Comparison of ENCODE assay signal across 19 cellular contexts in genomic region chr9:87501806-87502205, GRCh38. TPM values are rescaled to one million over a fixed set of nuclear protein-coding genes. Genes with fewer than 3 reads are reported as not detected.
DNase-seq lines count a peak whose midpoint lies in the region; ATAC-seq and TF ChIP-seq lines count a peak whose summit lies in the region.
"Had no signal": no experiment of that assay in that cellular context is flagged by ENCODE, and none has a peak within 500 bp of the region (broad histone marks: within the 10 kb centered on the region; RNA-seq: fewer than 3 reads in every experiment).

No MANE protein-coding gene starts in this region.

- no peak for ATAC-seq in HG03571 (IDR thresholded peaks at IDR 0.05; ENCODE audit: unreplicated experiment)
- ATAC-seq: PC-3, T-cell had no signal

- H3K36me3 ChIP-seq in hepatocyte (replicated peaks; ENCODE audit: insufficient read depth, low read depth) (no peaks in the 10 kb centered on the region), parathyroid adenoma (ENCODE audit: control insufficient read depth, insufficient read depth, low read length) (no peaks in the 10 kb centered on the region)
- H3K36me3 ChIP-seq: breast epithelium, vagina had no signal

- H3K27ac ChIP-seq in VCaP (peak overlapping the region; percentile 88), hepatocyte (peak overlapping the region; percentile 23), parathyroid adenoma (no peak overlapping the region)
- H3K27ac ChIP-seq: breast epithelium, epithelial cell of prostate, vagina had no signal

- H3K36me3 Mint-ChIP-seq in CD14-positive monocyte = peaks cover 51 to 53% of the 10 kb centered on the region in 2 donors
- H3K36me3 Mint-ChIP-seq: T-cell had no signal

- H3K4me2 ChIP-seq in hepatocyte (peak overlapping the region; percentile 93), parathyroid adenoma (ENCODE audit: low read length) (peak overlapping the region; percentile 30)

- H3K9me3 ChIP-seq in hepatocyte (ENCODE audit: low read depth) (no peaks in the 10 kb centered on the region), parathyroid adenoma (ENCODE audit: control insufficient read depth, low read length) (no peaks in the 10 kb centered on the region)
- H3K9me3 ChIP-seq: breast epithelium, vagina had no signal

- H3K27ac Mint-ChIP-seq in CD14-positive monocyte = peak overlapping the region; percentile 92 to 97 (median 94)
- H3K27ac Mint-ChIP-seq: T-cell had no signal

- TF ChIP-seq CTCF in CD14-positive monocyte (IDR thresholded peaks at IDR 0.05) = no peak
- no peak for TF ChIP-seq CTCF in VCaP (conservative IDR thresholded peaks at IDR 0.05)
- TF ChIP-seq CTCF in hepatocyte (IDR thresholded peaks at IDR 0.05; ENCODE audit: poor library complexity) = no peak
- no peak for TF ChIP-seq CTCF in parathyroid adenoma (IDR thresholded peaks at IDR 0.05)

- H3K27me3 ChIP-seq in hepatocyte (no peaks in the 10 kb centered on the region), parathyroid adenoma (ENCODE audit: control insufficient read depth, insufficient read depth, low read length) (no peaks in the 10 kb centered on the region)

- no peak overlapping the region for H3K4me3 ChIP-seq in hepatocyte
- no peak overlapping the region for H3K4me3 ChIP-seq in parathyroid adenoma (ENCODE audit: low read depth, low read length)
- H3K4me3 ChIP-seq: breast epithelium, coronary artery, vagina had no signal

- H3K9me3 Mint-ChIP-seq in CD14-positive monocyte = peaks cover 0 to 3% (median 0%) of the 10 kb centered on the region in 7 donors
- H3K9me3 Mint-ChIP-seq: T-cell had no signal

- H3K4me3 Mint-ChIP-seq in CD14-positive monocyte = peak overlapping the region; percentile 60 to 76
- H3K4me3 Mint-ChIP-seq: T-cell had no signal

- intact Hi-C loops in CD14-positive monocyte (cut with micrococcal nuclease) = loop anchor here (2.0 to 10.0 kb wide), 4 partner anchors 15 to 293 kb away; no protein-coding TSS in a partner anchor

- H3K79me2 ChIP-seq in hepatocyte (peaks cover 81% of the 10 kb centered on the region), parathyroid adenoma (no peaks in the 10 kb centered on the region)

- H3K27me3 Mint-ChIP-seq in CD14-positive monocyte (ENCODE audit: low read depth in 3 of 3) = peaks cover 2 to 3% (median 3%) of the 10 kb centered on the region in 3 donors

- H2AFZ ChIP-seq in hepatocyte (no peak overlapping the region), parathyroid adenoma (no peak overlapping the region)

- 23% methylated on average over 1 of the region's 1 CpG for whole genome bisulfite sequencing in hepatocyte (ENCODE audit: low lambda C conversion rate, missing lambda C conversion rate)

- H3K4me1 ChIP-seq in hepatocyte (ENCODE audit: insufficient read depth) (peaks cover 39% of the 10 kb centered on the region), parathyroid adenoma (peaks cover 2% of the 10 kb centered on the region)

- H3K4me1 Mint-ChIP-seq in CD14-positive monocyte = peaks cover 68% of the 10 kb centered on the region

- H3K9ac ChIP-seq in parathyroid adenoma = no peak overlapping the region

- DNase-seq in CD14-positive monocyte (ENCODE audit: low spot score) = no peak
- DNase-seq in hepatocyte (ENCODE audit: low spot score) = no peak
- DNase-seq in activated CD8-positive, alpha-beta memory T cell treated with anti-CD3 and anti-CD28 coated beads, Interleukin-2, amount 50 U/mL, for 4 hours = no peak
- DNase-seq in epidermal melanocyte (ENCODE audit: insufficient read length, low spot score) = no peak
- DNase-seq in NCI-H1105 (lab: John Stamatoyannopoulos, UW) = no peak
- DNase-seq: activated CD4-positive, alpha-beta T cell treated with anti-CD3 and anti-CD28 coated beads for 48 hours; activated effector memory CD4-positive, alpha-beta T cell treated with Interleukin-2 at 50 U/mL for 16 hours; midbrain; NCI-H1930; PC-3; SHP77 treated with DMSO at 0.1 percent for 48 hours; T-cell had no signal

- peaks cover 3% of the 10 kb centered on the region for H4K20me1 ChIP-seq in hepatocyte (ENCODE audit: insufficient read depth, poor library complexity, severe bottlenecking)

- H3K9me2 ChIP-seq in hepatocyte (replicated peaks; ENCODE audit: insufficient read depth) = no peaks in the 10 kb centered on the region

RNA-seq across cellular contexts. Expression of gene DAPK1, which starts 4.1 kb away (rescaled TPM):
- 10 to 100 TPM; 24.1 to 44.4 TPM for polyA plus RNA-seq in CD14-positive monocyte
- 47.7 and 62.3 TPM in 2 replicates for total RNA-seq in hepatocyte
- 44.4 and 46.9 TPM in 2 replicates for polyA plus RNA-seq in hepatocyte
- total RNA-seq: PC-3 had no signal
